24 cellular contexts compared by ENCODE assay signal in the genomic region with DNA sequence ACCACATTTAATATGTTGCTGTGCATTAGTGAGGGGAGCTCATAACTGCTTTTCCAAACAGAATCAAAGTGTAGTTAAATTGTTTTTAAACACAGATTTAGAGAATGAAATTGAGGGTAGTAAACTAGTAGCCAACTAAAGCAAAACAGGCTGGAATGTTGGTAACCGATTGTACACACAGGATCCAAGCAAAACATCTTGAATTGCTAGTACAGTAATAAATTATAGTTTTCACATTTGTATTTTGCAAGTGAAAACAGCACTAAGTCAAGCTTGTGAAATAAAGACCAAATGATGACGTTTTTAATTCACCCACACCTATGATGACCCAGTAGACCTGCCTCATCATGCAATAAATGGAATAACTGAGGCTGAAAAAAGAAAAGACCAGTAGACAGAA.
"Had no signal": no experiment of that assay in that cellular context is flagged by ENCODE, and none has a peak within 500 bp of the region (broad histone marks: within the 10 kb centered on the region; RNA-seq: fewer than 3 reads in every experiment).

No MANE protein-coding gene starts in this region.

- H3K9me3 Mint-ChIP-seq: activated T-cell treated with anti-CD3 and anti-CD28 coated beads, Interleukin-2, amount 50 U/mL, for 24 hours; activated T-helper 17 cell treated with anti-CD3 and anti-CD28 coated beads, Interleukin-2, amount 50 U/mL, for 72 hours; endodermal cell; naive thymus-derived CD8-positive, alpha-beta T cell; neural progenitor cell; T-helper 1 cell treated with Interleukin-12 subunit alpha and Interleukin-12 subunit beta and Interleukin-4 antibody, amounts not matched to agents 30 μg/mL and 1 μg/mL, for 36 hours; WTC11 had no signal

- DNase-seq: activated CD8-positive, alpha-beta memory T cell treated with anti-CD3 and anti-CD28 coated beads for 24 hours; activated CD8-positive, alpha-beta memory T cell treated with anti-CD3 and anti-CD28 coated beads, Interleukin-2, amount 50 U/mL, for 4 hours; activated T-cell treated with anti-CD3 and anti-CD28 coated beads, Interleukin-2, amount 50 U/mL, for 24 hours; cerebellar nuclear complex; foreskin melanocyte; left lung; naive thymus-derived CD8-positive, alpha-beta T cell; retina; stimulated activated CD4-positive, alpha-beta T cell treated with anti-CD3 and anti-CD28 coated beads, Interleukin-12 subunit alpha, Interleukin-12 subunit beta, amount 100 ng/mL, for 4 hours; stimulated activated CD4-positive, alpha-beta T cell treated with anti-CD3 and anti-CD28 coated beads, Interleukin-4, amount 100 ng/mL, for 4 hours; stimulated activated naive CD8-positive, alpha-beta T cell treated with anti-CD3 and anti-CD28 coated beads, Interleukin-15, Interleukin-2, amounts not matched to agents 100 U/mL and 50 U/mL, for 24 hours; T1000 had no signal

- H3K4me3 Mint-ChIP-seq: activated T-cell treated with anti-CD3 and anti-CD28 coated beads, Interleukin-2, amount 50 U/mL, for 24 hours; activated T-helper 17 cell treated with anti-CD3 and anti-CD28 coated beads, Interleukin-2, amount 50 U/mL, for 72 hours; endodermal cell; naive thymus-derived CD8-positive, alpha-beta T cell; neural progenitor cell; T-helper 1 cell treated with Interleukin-12 subunit alpha and Interleukin-12 subunit beta and Interleukin-4 antibody, amounts not matched to agents 30 μg/mL and 1 μg/mL, for 36 hours; WTC11 had no signal

- H3K27ac Mint-ChIP-seq: activated naive CD4-positive, alpha-beta T cell treated with anti-CD3 and anti-CD28 coated beads, Interleukin-2, amount 50 U/mL, for 72 hours; activated T-cell treated with anti-CD3 and anti-CD28 coated beads, Interleukin-2, amount 50 U/mL, for 24 hours; activated T-helper 17 cell treated with anti-CD3 and anti-CD28 coated beads, Interleukin-2, amount 50 U/mL, for 72 hours; endodermal cell; naive thymus-derived CD8-positive, alpha-beta T cell; neural progenitor cell; progenitor cell of endocrine pancreas; T-helper 1 cell treated with Interleukin-12 subunit alpha and Interleukin-12 subunit beta and Interleukin-4 antibody, amounts not matched to agents 30 μg/mL and 1 μg/mL, for 36 hours; WTC11 had no signal

- H3K27ac ChIP-seq: adrenal gland, coronary artery, epithelial cell of prostate, left lung, neural progenitor cell, uterus had no signal

- H3K36me3 ChIP-seq: adrenal gland, left lung, neural progenitor cell, uterus had no signal

- ATAC-seq: activated naive CD4-positive, alpha-beta T cell treated with anti-CD3 and anti-CD28 coated beads, Interleukin-2, amount 50 U/mL, for 72 hours; activated T-helper 17 cell treated with anti-CD3 and anti-CD28 coated beads, Interleukin-2, amount 50 U/mL, for 72 hours; naive thymus-derived CD8-positive, alpha-beta T cell; stimulated activated naive CD8-positive, alpha-beta T cell treated with anti-CD3 and anti-CD28 coated beads, Interleukin-15, Interleukin-2, amounts not matched to agents 100 U/mL and 50 U/mL, for 24 hours had no signal

- H2AFZ ChIP-seq: neural progenitor cell had no signal

- H3K27me3 Mint-ChIP-seq: activated T-cell treated with anti-CD3 and anti-CD28 coated beads, Interleukin-2, amount 50 U/mL, for 24 hours; activated T-helper 17 cell treated with anti-CD3 and anti-CD28 coated beads, Interleukin-2, amount 50 U/mL, for 72 hours; naive thymus-derived CD8-positive, alpha-beta T cell; progenitor cell of endocrine pancreas had no signal

- H3K36me3 Mint-ChIP-seq: activated naive CD4-positive, alpha-beta T cell treated with anti-CD3 and anti-CD28 coated beads, Interleukin-2, amount 50 U/mL, for 72 hours; naive thymus-derived CD8-positive, alpha-beta T cell; neural progenitor cell; WTC11 had no signal

- H3K27me3 ChIP-seq: adrenal gland, left lung, neural progenitor cell, uterus had no signal

- H3K4me3 ChIP-seq: adrenal gland, coronary artery, left lung, lung, neural progenitor cell, uterus had no signal

- H3K4me1 ChIP-seq: adrenal gland, left lung, neural progenitor cell, uterus had no signal

- H3K4me2 ChIP-seq: neural progenitor cell had no signal

- H3K9me3 ChIP-seq: adrenal gland, left lung, uterus had no signal

- H3K4me1 Mint-ChIP-seq: activated T-helper 17 cell treated with anti-CD3 and anti-CD28 coated beads, Interleukin-2, amount 50 U/mL, for 72 hours; naive thymus-derived CD8-positive, alpha-beta T cell had no signal

- H3K9ac ChIP-seq: neural progenitor cell had no signal
